Comparison of ENCODE assay signal across 1 cellular context in the genomic region with DNA sequence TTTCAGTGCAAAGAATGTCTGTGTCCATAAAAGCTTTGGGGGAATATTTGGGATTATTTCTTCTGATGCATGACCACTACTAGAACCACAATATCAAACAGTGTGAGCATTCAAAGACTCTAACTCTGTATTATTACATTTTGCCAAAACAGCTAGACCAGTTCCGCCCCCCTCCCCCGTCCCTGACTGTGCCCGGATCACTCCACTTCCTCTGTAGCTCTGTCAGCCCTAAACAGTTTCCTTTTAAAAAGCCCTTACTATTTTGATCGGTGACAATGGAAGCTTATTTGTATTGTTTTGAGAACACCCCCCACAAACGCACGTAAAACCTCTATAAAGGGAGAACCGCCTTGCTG.
TF ChIP-seq lines count a peak whose summit lies in the region.

No MANE protein-coding gene starts in this region.

TF ChIP-seq in HepG2, 621 proteins besides CTCF, POLR2A, EP300 and RAD21 (continued from another document):
- TF ChIP-seq, protein P1, sequence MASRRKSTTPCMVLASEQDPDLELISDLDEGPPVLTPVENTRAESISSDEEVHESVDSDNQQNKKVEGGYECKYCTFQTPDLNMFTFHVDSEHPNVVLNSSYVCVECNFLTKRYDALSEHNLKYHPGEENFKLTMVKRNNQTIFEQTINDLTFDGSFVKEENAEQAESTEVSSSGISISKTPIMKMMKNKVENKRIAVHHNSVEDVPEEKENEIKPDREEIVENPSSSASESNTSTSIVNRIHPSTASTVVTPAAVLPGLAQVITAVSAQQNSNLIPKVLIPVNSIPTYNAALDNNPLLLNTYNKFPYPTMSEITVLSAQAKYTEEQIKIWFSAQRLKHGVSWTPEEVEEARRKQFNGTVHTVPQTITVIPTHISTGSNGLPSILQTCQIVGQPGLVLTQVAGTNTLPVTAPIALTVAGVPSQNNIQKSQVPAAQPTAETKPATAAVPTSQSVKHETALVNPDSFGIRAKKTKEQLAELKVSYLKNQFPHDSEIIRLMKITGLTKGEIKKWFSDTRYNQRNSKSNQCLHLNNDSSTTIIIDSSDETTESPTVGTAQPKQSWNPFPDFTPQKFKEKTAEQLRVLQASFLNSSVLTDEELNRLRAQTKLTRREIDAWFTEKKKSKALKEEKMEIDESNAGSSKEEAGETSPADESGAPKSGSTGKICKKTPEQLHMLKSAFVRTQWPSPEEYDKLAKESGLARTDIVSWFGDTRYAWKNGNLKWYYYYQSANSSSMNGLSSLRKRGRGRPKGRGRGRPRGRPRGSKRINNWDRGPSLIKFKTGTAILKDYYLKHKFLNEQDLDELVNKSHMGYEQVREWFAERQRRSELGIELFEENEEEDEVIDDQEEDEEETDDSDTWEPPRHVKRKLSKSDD (CRISPR knock-in tag; IDR thresholded peaks at IDR 0.05; ENCODE audit: low read depth) = no peak
- TF ChIP-seq, protein P2, sequence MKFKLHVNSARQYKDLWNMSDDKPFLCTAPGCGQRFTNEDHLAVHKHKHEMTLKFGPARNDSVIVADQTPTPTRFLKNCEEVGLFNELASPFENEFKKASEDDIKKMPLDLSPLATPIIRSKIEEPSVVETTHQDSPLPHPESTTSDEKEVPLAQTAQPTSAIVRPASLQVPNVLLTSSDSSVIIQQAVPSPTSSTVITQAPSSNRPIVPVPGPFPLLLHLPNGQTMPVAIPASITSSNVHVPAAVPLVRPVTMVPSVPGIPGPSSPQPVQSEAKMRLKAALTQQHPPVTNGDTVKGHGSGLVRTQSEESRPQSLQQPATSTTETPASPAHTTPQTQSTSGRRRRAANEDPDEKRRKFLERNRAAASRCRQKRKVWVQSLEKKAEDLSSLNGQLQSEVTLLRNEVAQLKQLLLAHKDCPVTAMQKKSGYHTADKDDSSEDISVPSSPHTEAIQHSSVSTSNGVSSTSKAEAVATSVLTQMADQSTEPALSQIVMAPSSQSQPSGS (CRISPR knock-in tag; IDR thresholded peaks at IDR 0.05) = no peak
- no peak for TF ChIP-seq ZFP37 (CRISPR knock-in tag; IDR thresholded peaks at IDR 0.05; ENCODE audit: borderline replicate concordance)
- TF ChIP-seq MIXL1 (CRISPR knock-in tag; IDR thresholded peaks at IDR 0.05) = no peak
- no peak for TF ChIP-seq MTERF4 (CRISPR knock-in tag; IDR thresholded peaks at IDR 0.05)
- TF ChIP-seq ZFYVE20 (CRISPR knock-in tag; IDR thresholded peaks at IDR 0.05; ENCODE audit: borderline replicate concordance, low read depth) = no peak
- TF ChIP-seq SALL2 (CRISPR knock-in tag; IDR thresholded peaks at IDR 0.05) = no peak
